9 cellular contexts compared by ENCODE assay signal in the genomic region with DNA sequence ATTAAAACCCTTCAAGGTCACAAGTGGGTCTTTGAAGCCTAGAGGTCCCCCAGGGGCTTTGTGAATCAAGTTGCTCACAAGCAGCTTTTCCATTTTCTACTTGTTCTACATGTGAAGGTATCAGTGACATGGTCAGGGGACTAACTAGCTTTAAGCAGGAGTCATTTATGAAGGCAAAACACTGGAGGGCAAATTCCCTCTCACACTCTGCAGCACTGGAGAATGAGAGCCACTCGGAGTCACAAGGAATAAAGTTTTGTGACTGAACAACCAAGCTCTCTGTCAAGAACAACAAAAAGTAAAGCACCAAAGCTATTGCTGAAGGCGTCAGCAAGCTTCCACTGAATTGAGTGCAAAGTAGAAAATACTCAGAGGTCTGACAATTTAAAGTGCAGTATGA.
"Had no signal": no experiment of that assay in that cellular context is flagged by ENCODE, and none has a peak within 500 bp of the region (broad histone marks: within the 10 kb centered on the region; RNA-seq: fewer than 3 reads in every experiment).

No MANE protein-coding gene starts in this region.

- H2AFZ ChIP-seq: GM23248 had no signal

- H3K27ac Mint-ChIP-seq: HFFc6 had no signal

- H3K27ac ChIP-seq: GM23248 had no signal

- DNase-seq: GM23248, GOT3, H7, HFFc6, IMR-90, KBM-7 had no signal

- H3K4me3 Mint-ChIP-seq: HFFc6 had no signal

- H3K9me3 ChIP-seq: HAP-1 had no signal

- H3K36me3 ChIP-seq: HAP-1 had no signal

- H3K4me1 ChIP-seq: HAP-1 had no signal

- H3K4me3 ChIP-seq: GM23248, HAP-1 had no signal

- ATAC-seq: HCT116 had no signal

- FAIRE-seq: HTR-8/SVneo had no signal

- H3K9ac ChIP-seq: GM23248 had no signal
